ENCODE assay signal across 8 cellular contexts in the genomic region with DNA sequence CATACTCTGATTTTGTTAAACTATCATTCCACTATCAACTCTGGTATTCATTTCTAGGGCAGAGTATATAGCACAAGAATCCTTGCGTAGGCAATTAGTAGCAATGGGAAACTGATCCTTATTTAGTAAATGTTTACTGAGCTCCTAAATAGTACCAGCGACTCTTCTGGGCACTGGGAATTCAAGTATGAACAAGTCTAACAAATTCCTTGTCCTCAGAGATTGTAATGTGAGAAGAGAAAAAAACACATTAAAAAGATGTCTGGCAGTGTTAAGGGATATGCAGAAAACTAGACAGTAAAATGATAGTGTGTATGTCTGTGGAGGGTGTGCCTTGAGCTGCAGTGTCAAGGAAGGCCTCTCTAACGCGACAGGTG. TPM values are rescaled to one million over a fixed set of nuclear protein-coding genes. Genes with fewer than 3 reads are reported as not detected.
DNase-seq lines count a peak whose midpoint lies in the region; ATAC-seq and TF ChIP-seq lines count a peak whose summit lies in the region.

No MANE protein-coding gene starts in this region.

- TF ChIP-seq POLR2A in tibial nerve (IDR thresholded peaks at IDR 0.05): no peak

- no peak for ATAC-seq in activated T-cell treated with anti-CD3 and anti-CD28 coated beads, Interleukin-2, amount 50 U/mL, for 4 hours
- ATAC-seq in activated naive CD8-positive, alpha-beta T cell treated with anti-CD3 and anti-CD28 coated beads, Interleukin-2, amount 10 ng/mL, durations not matched to agents 7 days and 5 days (ENCODE audit: low read depth): peak; percentile 0
- ATAC-seq in left lung (no peak), HG02938 (IDR thresholded peaks at IDR 0.05; ENCODE audit: unreplicated experiment) (no peak), HG03432 (IDR thresholded peaks at IDR 0.05; ENCODE audit: unreplicated experiment) (no peak)

- 15 to 20% methylated on average over 4 of the region's 4 CpGs for WGBS in tibial nerve, 2 donors

- H3K36me3 Mint-ChIP-seq in activated T-cell treated with anti-CD3 and anti-CD28 coated beads, Interleukin-2, amount 50 U/mL, for 4 hours (ENCODE audit: insufficient read depth): peaks cover 17% of the 10 kb centered on the region
- peaks cover 20% of the 10 kb centered on the region for H3K36me3 Mint-ChIP-seq in activated naive CD8-positive, alpha-beta T cell treated with anti-CD3 and anti-CD28 coated beads, Interleukin-2, amount 10 ng/mL, durations not matched to agents 7 days and 5 days

- H3K4me1 ChIP-seq in left lung (peaks cover 8 to 34% of the 10 kb centered on the region in 2 donors), tibial nerve (peaks cover 0 to 48% (median 22%) of the 10 kb centered on the region in 4 donors)

- no peak for DNase-seq in activated T-cell treated with anti-CD3 and anti-CD28 coated beads, Interleukin-2, amount 50 U/mL, for 4 hours
- DNase-seq in activated T-cell treated with anti-CD3 and anti-CD28 coated beads for 4 hours (no peak), left lung (no peak), tibial nerve (ENCODE audit: low spot score in 2 of 2) (no peak), DMS 273 treated with DMSO at 0.1 percent for 48 hours (lab: John Stamatoyannopoulos, UW) (no peak)
- DNase-seq in activated naive CD8-positive, alpha-beta T cell treated with anti-CD3 and anti-CD28 coated beads, Interleukin-2, amount 10 ng/mL, durations not matched to agents 7 days and 5 days: no peak

- H3K27me3 Mint-ChIP-seq in activated T-cell treated with anti-CD3 and anti-CD28 coated beads, Interleukin-2, amount 50 U/mL, for 4 hours (ENCODE audit: low read depth): no peaks in the 10 kb centered on the region
- no peaks in the 10 kb centered on the region for H3K27me3 Mint-ChIP-seq in activated naive CD8-positive, alpha-beta T cell treated with anti-CD3 and anti-CD28 coated beads, Interleukin-2, amount 10 ng/mL, durations not matched to agents 7 days and 5 days

- no peak for TF ChIP-seq EP300 in tibial nerve (IDR thresholded peaks at IDR 0.05)

- H3K36me3 ChIP-seq in left lung (peaks cover 0 to 10% of the 10 kb centered on the region in 2 donors), tibial nerve (peaks cover 0 to 20% (median 0%) of the 10 kb centered on the region in 3 donors)

- POLR2A ChIA-PET in activated naive CD8-positive, alpha-beta T cell treated with anti-CD3 and anti-CD28 coated beads, Interleukin-2, amount 10 ng/mL, durations not matched to agents 7 days and 5 days (lab: Charles Lee): interaction anchor here (1.8 kb wide), 1 partner anchor 25 kb away, joined by 12 read pairs; a partner anchor contains a TSS

- peak overlapping the region; percentile 84 for H3K27ac Mint-ChIP-seq in activated naive CD8-positive, alpha-beta T cell treated with anti-CD3 and anti-CD28 coated beads, Interleukin-2, amount 10 ng/mL, durations not matched to agents 7 days and 5 days

- H3K4me1 Mint-ChIP-seq in activated T-cell treated with anti-CD3 and anti-CD28 coated beads, Interleukin-2, amount 50 U/mL, for 4 hours (ENCODE audit: low read depth): peaks cover 56% of the 10 kb centered on the region
- peaks cover 44% of the 10 kb centered on the region for H3K4me1 Mint-ChIP-seq in activated naive CD8-positive, alpha-beta T cell treated with anti-CD3 and anti-CD28 coated beads, Interleukin-2, amount 10 ng/mL, durations not matched to agents 7 days and 5 days

- H3K9me3 ChIP-seq in left lung (no peaks in the 10 kb centered on the region), tibial nerve (no peaks in the 10 kb centered on the region)

- H3K9me3 Mint-ChIP-seq in activated T-cell treated with anti-CD3 and anti-CD28 coated beads, Interleukin-2, amount 50 U/mL, for 4 hours: no peaks in the 10 kb centered on the region
- H3K9me3 Mint-ChIP-seq in activated naive CD8-positive, alpha-beta T cell treated with anti-CD3 and anti-CD28 coated beads, Interleukin-2, amount 10 ng/mL, durations not matched to agents 7 days and 5 days: no peaks in the 10 kb centered on the region

- no peaks in the 10 kb centered on the region for H3K27me3 ChIP-seq in left lung
- H3K27me3 ChIP-seq in tibial nerve: no peaks in the 10 kb centered on the region

- peak overlapping the region; percentile 90 for H3K4me3 Mint-ChIP-seq in activated T-cell treated with anti-CD3 and anti-CD28 coated beads, Interleukin-2, amount 50 U/mL, for 4 hours
- H3K4me3 Mint-ChIP-seq in activated naive CD8-positive, alpha-beta T cell treated with anti-CD3 and anti-CD28 coated beads, Interleukin-2, amount 10 ng/mL, durations not matched to agents 7 days and 5 days: peak overlapping the region; percentile 83

- peak overlapping the region; percentile 74 to 82 for H3K27ac ChIP-seq in left lung
- H3K27ac ChIP-seq in tibial nerve: peak overlapping the region; percentile 27 to 88 (median 82)

- H3K4me3 ChIP-seq in left lung: peak overlapping the region; percentile 73 to 77
- H3K4me3 ChIP-seq in tibial nerve: peak overlapping the region; percentile 58 to 92 (median 76)

- intact Hi-C loops in left lung (cut with DNase I): no loop called here

- TF ChIP-seq CTCF in left lung (IDR thresholded peaks at IDR 0.05) (no peak), tibial nerve (IDR thresholded peaks at IDR 0.05) (no peak)

RNA-seq across cellular contexts. Expression of a gene that starts 0.7 kb away (rescaled TPM):
- total RNA-seq in activated T-cell treated with anti-CD3 and anti-CD28 coated beads, Interleukin-2, amount 50 U/mL, for 4 hours: 100 to 1,000 TPM; 115 to 138 (median 129) TPM
- total RNA-seq in activated naive CD8-positive, alpha-beta T cell treated with anti-CD3 and anti-CD28 coated beads, Interleukin-2, amount 10 ng/mL, durations not matched to agents 7 days and 5 days: 10 to 100 TPM; 57.1 to 62.7 TPM
- total RNA-seq in left lung (10 to 100 TPM; 33.8 to 40.3 TPM), tibial nerve (10 to 100 TPM; 41.0 to 83.5 (median 47.2) TPM)

RNA-seq across cellular contexts. Expression of a gene that starts 3.3 kb away (rescaled TPM):
- total RNA-seq in activated T-cell treated with anti-CD3 and anti-CD28 coated beads, Interleukin-2, amount 50 U/mL, for 4 hours: 10 to 100 TPM; 18.2 to 21.1 (median 19.8) TPM
- total RNA-seq in activated naive CD8-positive, alpha-beta T cell treated with anti-CD3 and anti-CD28 coated beads, Interleukin-2, amount 10 ng/mL, durations not matched to agents 7 days and 5 days: 10 to 100 TPM; 23.8 to 26.7 TPM
- total RNA-seq in left lung (10 to 100 TPM; 33.2 to 45.7 TPM), tibial nerve (100 to 1,000 TPM in 1 of 4 donors, 10 to 100 TPM in 3; 87.4 to 101 (median 97.3) TPM)

RNA-seq across cellular contexts. Expression of a gene that starts 25.3 kb away (rescaled TPM):
- 100 to 1,000 TPM; 123 to 140 (median 134) TPM for total RNA-seq in activated T-cell treated with anti-CD3 and anti-CD28 coated beads, Interleukin-2, amount 50 U/mL, for 4 hours
- total RNA-seq in activated naive CD8-positive, alpha-beta T cell treated with anti-CD3 and anti-CD28 coated beads, Interleukin-2, amount 10 ng/mL, durations not matched to agents 7 days and 5 days: 10 to 100 TPM; 83.4 to 84.6 TPM
- total RNA-seq in left lung (10 to 100 TPM; 61.9 to 82.4 TPM), tibial nerve (10 to 100 TPM; 53.9 to 79.2 (median 63.2) TPM)
